23 cellular contexts compared by ENCODE assay signal in the genomic region with DNA sequence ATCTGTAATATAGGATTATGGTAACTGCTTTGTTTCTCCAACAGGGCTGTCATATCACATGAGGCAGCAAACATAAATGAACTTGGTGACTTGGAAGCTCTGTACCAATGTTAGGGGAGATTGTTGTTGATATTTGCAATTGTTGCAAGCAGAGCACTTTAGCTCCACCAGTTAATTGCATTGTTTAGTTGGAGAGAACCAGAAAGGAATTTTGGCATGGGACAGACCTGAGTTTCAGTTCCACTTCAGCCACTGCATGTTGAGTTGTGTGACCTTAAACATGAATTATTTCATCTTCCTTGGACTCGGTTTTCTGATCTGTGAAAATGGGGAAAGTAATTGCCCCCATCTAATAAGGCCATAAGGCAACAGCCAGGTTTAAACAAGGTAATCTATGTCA.
"Had no signal": no experiment of that assay in that cellular context is flagged by ENCODE, and none has a peak within 500 bp of the region (broad histone marks: within the 10 kb centered on the region; RNA-seq: fewer than 3 reads in every experiment).

No MANE protein-coding gene starts in this region.

- DNase-seq: activated CD4-positive, alpha-beta T cell treated with anti-CD3 and anti-CD28 coated beads, Interleukin-2, amount 10 ng/mL, durations not matched to agents 7 days and 5 days; activated CD4-positive, CD25-positive, alpha-beta regulatory T cell treated with anti-CD3 and anti-CD28 coated beads, Interleukin-2, amount 50 U/mL, for 72 hours; activated CD8-positive, alpha-beta memory T cell treated with anti-CD3 and anti-CD28 coated beads, Interleukin-2, amount 10 ng/mL, durations not matched to agents 7 days and 5 days; activated CD8-positive, alpha-beta T cell treated with anti-CD3 and anti-CD28 coated beads for 36 hours; activated effector memory CD4-positive, alpha-beta T cell treated with anti-CD3 and anti-CD28 coated beads, Interleukin-2, amount 50 U/mL, for 16 hours; activated naive CD4-positive, alpha-beta T cell treated with anti-CD3 and anti-CD28 coated beads, Interleukin-2, amount 10 ng/mL, durations not matched to agents 7 days and 5 days; activated T-cell treated with anti-CD3 and anti-CD28 coated beads for 4 hours; effector CD4-positive, alpha-beta T cell; esophagus squamous epithelium; kidney glomerular epithelial cell; left lung; naive B cell; nucleus accumbens; posterior cingulate gyrus; stimulated activated CD4-positive, alpha-beta T cell treated with anti-CD3 and anti-CD28 coated beads, Interleukin-2, amount 100 ng/mL, for 48 hours; stimulated activated CD8-positive, alpha-beta memory T cell treated with anti-CD3 and anti-CD28 coated beads, Interleukin-4, amount 100 ng/mL, for 48 hours; stimulated activated naive CD4-positive, alpha-beta T cell; tibial artery had no signal

- H3K9me3 ChIP-seq: esophagus squamous epithelium, left lung, tibial artery had no signal

- H3K36me3 ChIP-seq: cardiac muscle cell, esophagus squamous epithelium, left lung, tibial artery had no signal

- ATAC-seq: activated CD8-positive, alpha-beta memory T cell treated with anti-CD3 and anti-CD28 coated beads, Interleukin-2, amount 10 ng/mL, durations not matched to agents 7 days and 5 days; activated CD8-positive, alpha-beta T cell treated with anti-CD3 and anti-CD28 coated beads for 36 hours; left lung; sciatic nerve had no signal

- FAIRE-seq: urothelium cell line had no signal

- H3K27me3 ChIP-seq: esophagus squamous epithelium, left lung, tibial artery had no signal

- H3K4me3 ChIP-seq: cardiac muscle cell, esophagus squamous epithelium, left lung, lung, tibial artery had no signal

- H3K27ac ChIP-seq: cardiac muscle cell, left lung, tibial artery, VCaP had no signal
